ENCODE assay signal across 15 cellular contexts in the genomic region with DNA sequence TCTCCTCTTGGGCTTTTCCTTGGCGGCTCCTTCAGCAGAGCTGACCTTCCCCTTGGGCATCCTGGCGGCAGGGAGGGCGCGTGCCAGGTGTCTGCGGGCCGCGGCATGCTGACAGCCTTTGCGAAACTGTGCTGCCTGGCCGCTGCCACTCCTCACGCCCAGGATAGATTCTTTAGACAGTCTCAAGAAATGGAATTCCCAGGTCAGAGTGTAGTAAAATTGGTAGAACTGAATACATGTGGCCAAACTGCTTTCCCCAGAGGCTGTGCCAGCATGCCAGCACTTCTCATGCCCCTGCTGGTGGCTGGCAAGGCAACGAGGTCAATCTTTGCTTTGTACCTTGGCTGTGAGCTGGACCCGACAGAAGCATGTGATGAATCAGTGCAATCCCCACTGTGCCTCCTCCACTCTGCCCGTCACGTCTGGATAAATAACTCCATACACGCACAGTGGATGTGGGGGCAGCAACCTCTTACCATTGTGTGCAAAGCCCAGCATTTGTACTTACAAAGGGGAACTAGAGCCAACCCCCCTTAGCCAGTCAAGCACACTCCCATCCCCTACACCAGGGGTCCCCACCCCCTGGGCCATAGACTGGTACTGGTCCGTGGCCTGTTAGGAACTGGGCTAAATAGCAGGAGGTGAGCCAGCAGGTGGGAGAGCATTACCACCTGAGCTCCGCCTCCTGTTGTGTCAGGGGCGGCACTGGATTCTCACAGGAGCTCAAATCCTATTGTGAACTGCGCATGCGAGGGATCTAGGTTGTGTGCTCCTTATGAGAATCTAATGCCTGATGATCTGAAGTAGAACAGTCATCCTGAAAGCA.
A peak's percentile ranks its signal among the peaks of the same experiment; 100 is the strongest.
DNase-seq lines count a peak whose midpoint lies in the region; ATAC-seq and TF ChIP-seq lines count a peak whose summit lies in the region.
"Had no signal": no experiment of that assay in that cellular context is flagged by ENCODE, and none has a peak within 500 bp of the region (broad histone marks: within the 10 kb centered on the region; RNA-seq: fewer than 3 reads in every experiment).

No MANE protein-coding gene starts in this region.

- no peaks in the 10 kb centered on the region for H3K9me3 Mint-ChIP-seq in activated naive CD8-positive, alpha-beta T cell (ENCODE audit: low read depth)
- no peaks in the 10 kb centered on the region for H3K9me3 Mint-ChIP-seq in activated naive CD8-positive, alpha-beta T cell treated with anti-CD3 and anti-CD28 coated beads, Interleukin-2, amount 50 U/mL, for 24 hours
- H3K9me3 Mint-ChIP-seq: activated T-cell treated with anti-CD3 and anti-CD28 coated beads, Interleukin-2, amount 50 U/mL, for 4 hours; CD8-positive, alpha-beta memory T cell had no signal

- H3K27me3 ChIP-seq in aorta (ENCODE audit: control insufficient read depth in 1 of 2, insufficient read depth in 2 of 2, low read length in 1 of 2): no peaks in the 10 kb centered on the region

- no peaks in the 10 kb centered on the region for H3K9me3 ChIP-seq in aorta (ENCODE audit: control insufficient read depth, low read length)
- H3K9me3 ChIP-seq: prostate gland had no signal

- 50 to 55% methylated on average over 20 of the region's 20 CpGs for WGBS in aorta, 2 donors

- intact Hi-C loops in cardiac septum (cut with DNase I) (no loop called here), aorta (cut with DNase I) (no loop called here)

- no peak for DNase-seq in activated naive CD8-positive, alpha-beta T cell treated with anti-CD3 and anti-CD28 coated beads, Interleukin-2, amount 50 U/mL, for 24 hours
- DNase-seq in cardiac septum (ENCODE audit: low spot score): peak; percentile 71
- DNase-seq in omental fat pad (ENCODE audit: low spot score): no peak
- peak in 1 of 2 donors; percentile 76 for DNase-seq in aorta
- no peak for DNase-seq in stimulated activated naive CD4-positive, alpha-beta T cell treated with Interleukin-2 at 50 U/mL for 16 hours (lab: John Stamatoyannopoulos, UW)
- DNase-seq: activated CD4-positive, alpha-beta T cell treated with anti-CD3 and anti-CD28 coated beads for 1 hour; activated T-cell treated with anti-CD3 and anti-CD28 coated beads, Interleukin-2, amount 50 U/mL, for 4 hours; amniotic stem cell; CD8-positive, alpha-beta memory T cell; foreskin melanocyte; NCI-H2081 treated with DMSO at 0.1 percent for 48 hours had no signal

- H3K4me1 Mint-ChIP-seq in activated naive CD8-positive, alpha-beta T cell (ENCODE audit: low read depth): no peaks in the 10 kb centered on the region
- H3K4me1 Mint-ChIP-seq in activated naive CD8-positive, alpha-beta T cell treated with anti-CD3 and anti-CD28 coated beads, Interleukin-2, amount 50 U/mL, for 24 hours: no peaks in the 10 kb centered on the region
- H3K4me1 Mint-ChIP-seq: CD8-positive, alpha-beta memory T cell had no signal

- H3K36me3 Mint-ChIP-seq in activated naive CD8-positive, alpha-beta T cell: peaks cover 2% of the 10 kb centered on the region
- peaks cover 20% of the 10 kb centered on the region for H3K36me3 Mint-ChIP-seq in activated naive CD8-positive, alpha-beta T cell treated with anti-CD3 and anti-CD28 coated beads, Interleukin-2, amount 50 U/mL, for 24 hours (ENCODE audit: low read depth)

- no peaks in the 10 kb centered on the region for H3K4me1 ChIP-seq in aorta (ENCODE audit: control insufficient read depth in 1 of 2, insufficient read depth in 2 of 2, low read length in 2 of 2)
- H3K4me1 ChIP-seq: prostate gland had no signal

- H3K36me3 ChIP-seq in aorta (ENCODE audit: control insufficient read depth in 1 of 2, insufficient read depth in 2 of 2, low read length in 1 of 2): peaks cover 8 to 19% of the 10 kb centered on the region in 2 donors

- H3K27ac Mint-ChIP-seq in activated naive CD8-positive, alpha-beta T cell: peak overlapping the region; percentile 6
- no peak overlapping the region for H3K27ac Mint-ChIP-seq in activated naive CD8-positive, alpha-beta T cell treated with anti-CD3 and anti-CD28 coated beads, Interleukin-2, amount 50 U/mL, for 24 hours
- H3K27ac Mint-ChIP-seq: CD8-positive, alpha-beta memory T cell had no signal

- no peak for TF ChIP-seq CTCF in omental fat pad (IDR thresholded peaks at IDR 0.05)

- no peaks in the 10 kb centered on the region for H3K27me3 Mint-ChIP-seq in activated naive CD8-positive, alpha-beta T cell
- H3K27me3 Mint-ChIP-seq in activated naive CD8-positive, alpha-beta T cell treated with anti-CD3 and anti-CD28 coated beads, Interleukin-2, amount 50 U/mL, for 24 hours: no peaks in the 10 kb centered on the region
- H3K27me3 Mint-ChIP-seq: CD8-positive, alpha-beta memory T cell had no signal

- H3K4me3 Mint-ChIP-seq in activated naive CD8-positive, alpha-beta T cell: no peak overlapping the region
- no peak overlapping the region for H3K4me3 Mint-ChIP-seq in activated naive CD8-positive, alpha-beta T cell treated with anti-CD3 and anti-CD28 coated beads, Interleukin-2, amount 50 U/mL, for 24 hours
- H3K4me3 Mint-ChIP-seq: activated T-cell treated with anti-CD3 and anti-CD28 coated beads, Interleukin-2, amount 50 U/mL, for 4 hours; CD8-positive, alpha-beta memory T cell had no signal

- H3K27ac ChIP-seq in aorta (ENCODE audit: low read depth in 1 of 2, low read length in 2 of 2): peak overlapping the region in 1 of 2 donors; percentile 32
- H3K27ac ChIP-seq: prostate gland had no signal

- H3K4me3 ChIP-seq in aorta (ENCODE audit: low read length in 2 of 2): no peak overlapping the region
- H3K4me3 ChIP-seq: prostate gland had no signal

- ATAC-seq in activated naive CD8-positive, alpha-beta T cell treated with anti-CD3 and anti-CD28 coated beads, Interleukin-2, amount 50 U/mL, for 24 hours: no peak
- ATAC-seq in omental fat pad (ENCODE audit: low FRiP score) (peak; percentile 38), aorta (ENCODE audit: low FRiP score) (peak; percentile 11), HG02642 (IDR thresholded peaks at IDR 0.05; ENCODE audit: poor library complexity, unreplicated experiment) (no peak), HG03045 (IDR thresholded peaks at IDR 0.05; ENCODE audit: unreplicated experiment) (no peak)
- ATAC-seq: activated T-cell treated with anti-CD3 and anti-CD28 coated beads, Interleukin-2, amount 50 U/mL, for 4 hours had no signal

Comparison
In these comparisons a context has a peak if more than half of its experiments do, and no peak if none do; other contexts are left out.
1. ATAC-seq: peak in omental fat pad (single experiment) and aorta (single experiment); none in activated naive CD8-positive, alpha-beta T cell treated with anti-CD3 and anti-CD28 coated beads, Interleukin-2, amount 50 U/mL, for 24 hours (single experiment), HG02642 (single experiment) and HG03045 (single experiment).